ENCODE assay signal across 34 cellular contexts in genomic region chr3:80395023-80395422, GRCh38.
"Had no signal": no experiment of that assay in that cellular context is flagged by ENCODE, and none has a peak within 500 bp of the region (broad histone marks: within the 10 kb centered on the region; RNA-seq: fewer than 3 reads in every experiment).

No MANE protein-coding gene starts in this region.

- H3K4me2 ChIP-seq: KMS-11 had no signal

- DNase-seq: Karpas-422, Kasumi-1, MG63, MM.1S, MV-4-11, NCI-H1048, NCI-H1092, NCI-H1092 treated with DMSO at 0.1 percent for 48 hours, NCI-H1105, NCI-H1105 treated with DMSO at 0.1 percent for 48 hours, NCI-H1417, NCI-H1417 treated with DMSO at 0.1 percent for 48 hours, NCI-H1436, NCI-H1436 treated with DMSO at 0.1 percent for 48 hours, NCI-H146, NCI-H1694, NCI-H1694 treated with DMSO at 0.1 percent for 48 hours, NCI-H187, NCI-H187 treated with DMSO at 0.1 percent for 48 hours, NCI-H1930, NCI-H2029, NCI-H2029 treated with DMSO at 0.1 percent for 48 hours, NCI-H2081, NCI-H2081 treated with DMSO at 0.1 percent for 48 hours, NCI-H2107, NCI-H2171, NCI-H2171 treated with DMSO at 0.1 percent for 48 hours, NCI-H2227 treated with DMSO at 0.1 percent for 48 hours, NCI-H226, NCI-H345, NCI-H446, NCI-H446 treated with DMSO at 0.1 percent for 48 hours, NCI-H510A had no signal

- H3K27ac ChIP-seq: KMS-11 had no signal

- H3K27me3 ChIP-seq: MG63 had no signal

- H3K9ac ChIP-seq: KMS-11 had no signal

- H3K4me3 ChIP-seq: MG63 had no signal

- H3K9me3 ChIP-seq: MG63 had no signal

- H3K36me3 ChIP-seq: MG63 had no signal
